Comparison of ENCODE assay signal across 17 cellular contexts in the genomic region with DNA sequence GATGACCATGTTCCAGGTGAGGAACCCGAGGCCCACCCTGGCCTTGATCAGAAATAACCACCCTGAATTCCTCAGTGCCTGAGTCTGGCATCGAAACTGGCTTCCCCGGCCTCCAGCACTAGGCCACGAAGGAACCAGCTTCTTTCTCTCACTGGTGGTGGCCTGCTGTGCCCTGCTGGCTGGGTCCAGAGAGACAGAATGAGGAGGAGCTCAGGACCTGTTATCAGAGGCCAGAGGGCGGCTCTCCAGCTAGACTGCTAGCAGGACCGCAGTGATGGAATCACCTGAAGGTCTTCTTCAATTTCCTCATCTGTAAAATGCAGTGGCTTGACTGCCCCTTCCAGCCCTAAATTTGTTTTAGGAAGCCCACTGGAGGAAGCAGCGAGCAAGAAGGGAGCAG. TPM values are rescaled to one million over a fixed set of nuclear protein-coding genes. Genes with fewer than 3 reads are reported as not detected.
A peak's percentile ranks its signal among the peaks of the same experiment; 100 is the strongest.
DNase-seq lines count a peak whose midpoint lies in the region; ATAC-seq, FAIRE-seq and TF ChIP-seq lines count a peak whose summit lies in the region.
"Had no signal": no experiment of that assay in that cellular context is flagged by ENCODE, and none has a peak within 500 bp of the region (broad histone marks: within the 10 kb centered on the region; RNA-seq: fewer than 3 reads in every experiment).

No MANE protein-coding gene starts in this region.

- peaks cover 6% of the 10 kb centered on the region for H3K4me1 ChIP-seq in IMR-90 (ENCODE audit: control insufficient read depth, insufficient read depth, low read length)
- peaks cover 27% of the 10 kb centered on the region for H3K4me1 ChIP-seq in astrocyte (ENCODE audit: insufficient read depth, low read length)
- H3K4me1 ChIP-seq in mesenchymal stem cell (ENCODE audit: control insufficient read depth, insufficient read depth, low read depth, low read length), result peaks cover 27% of the 10 kb centered on the region
- peaks cover 2 to 73% of the 10 kb centered on the region in 2 donors for H3K4me1 ChIP-seq in thoracic aorta (ENCODE audit: control insufficient read depth in 1 of 2, low read depth in 2 of 2)
- H3K4me1 ChIP-seq in CD4-positive, alpha-beta memory T cell (ENCODE audit: insufficient read depth, low read length), result no peaks in the 10 kb centered on the region
- H3K4me1 ChIP-seq in Peyer's patch, result no peaks in the 10 kb centered on the region
- H3K4me1 ChIP-seq: HAP-1, SJCRH30 had no signal

- no peak overlapping the region for H2AK9ac ChIP-seq in IMR-90 (replicated peaks; ENCODE audit: low read depth, low read length, poor library complexity)

- H2BK12ac ChIP-seq in mesenchymal stem cell (ENCODE audit: low read length in 2 of 2), result no peak overlapping the region

- H2AK5ac ChIP-seq in IMR-90 (ENCODE audit: low read depth, low read length), result no peak overlapping the region
- peak overlapping the region; percentile 69 for H2AK5ac ChIP-seq in mesenchymal stem cell (ENCODE audit: low read length, severe bottlenecking)

- H3K4me3 ChIP-seq in IMR-90 (ENCODE audit: insufficient read depth, low read depth, low read length) (no peak overlapping the region), astrocyte (ENCODE audit: insufficient read depth, low read depth, low read length) (no peak overlapping the region), mesenchymal stem cell (ENCODE audit: insufficient read depth in 1 of 2, low read depth in 1 of 2, low read length in 2 of 2) (no peak overlapping the region), thoracic aorta (peak overlapping the region; percentile 5), Peyer's patch (no peak overlapping the region)
- H3K4me3 ChIP-seq in CD4-positive, alpha-beta memory T cell (ENCODE audit: low read length in 2 of 2), result no peak overlapping the region
- H3K4me3 ChIP-seq: HAP-1, SJCRH30 had no signal

- H3K27ac Mint-ChIP-seq in astrocyte (ENCODE audit: unreplicated experiment), result no peak overlapping the region
- no peak overlapping the region for H3K27ac Mint-ChIP-seq in naive thymus-derived CD8-positive, alpha-beta T cell
- H3K27ac Mint-ChIP-seq in CD4-positive, alpha-beta memory T cell, result no peak overlapping the region
- H3K27ac Mint-ChIP-seq: CD4-positive, CD25-positive, alpha-beta regulatory T cell had no signal

- peaks cover 3% of the 10 kb centered on the region; the same call in 1 of the 2 replicates for H3K9me1 ChIP-seq in IMR-90 (ENCODE audit: insufficient read depth, low read length)

- H3K4me3 Mint-ChIP-seq in astrocyte (ENCODE audit: unreplicated experiment), result no peak overlapping the region
- no peak overlapping the region for H3K4me3 Mint-ChIP-seq in naive thymus-derived CD8-positive, alpha-beta T cell
- H3K4me3 Mint-ChIP-seq in CD4-positive, alpha-beta memory T cell, result no peak overlapping the region
- H3K4me3 Mint-ChIP-seq: CD4-positive, CD25-positive, alpha-beta regulatory T cell had no signal

- H3K9ac ChIP-seq in IMR-90 (ENCODE audit: low read depth, low read length) (no peak overlapping the region), astrocyte (ENCODE audit: low read length) (no peak overlapping the region), mesenchymal stem cell (ENCODE audit: low read length) (no peak overlapping the region)

- no peak overlapping the region for H2BK5ac ChIP-seq in IMR-90 (ENCODE audit: low read depth, low read length, poor library complexity, severe bottlenecking)
- H2BK5ac ChIP-seq in mesenchymal stem cell (ENCODE audit: low read depth, low read length, poor library complexity, severe bottlenecking), result no peak overlapping the region

- H3K14ac ChIP-seq in IMR-90 (replicated peaks; ENCODE audit: low read depth, low read length), result no peak overlapping the region
- no peak overlapping the region for H3K14ac ChIP-seq in mesenchymal stem cell (ENCODE audit: low read length in 2 of 2)

- H3K4ac ChIP-seq in IMR-90 (ENCODE audit: low read depth, low read length) (no peak overlapping the region), mesenchymal stem cell (ENCODE audit: low read depth in 1 of 2, low read length in 2 of 2) (no peak overlapping the region)

- no peaks in the 10 kb centered on the region for H3K9me3 Mint-ChIP-seq in astrocyte (ENCODE audit: unreplicated experiment)
- no peaks in the 10 kb centered on the region for H3K9me3 Mint-ChIP-seq in naive thymus-derived CD8-positive, alpha-beta T cell
- no peaks in the 10 kb centered on the region for H3K9me3 Mint-ChIP-seq in CD4-positive, alpha-beta memory T cell

- TF ChIP-seq POLR2A in IMR-90 (IDR thresholded peaks at IDR 0.05; ENCODE audit: low read depth, low read length) (no peak), Peyer's patch (IDR thresholded peaks at IDR 0.05) (no peak)

- peaks cover 8% of the 10 kb centered on the region for H3K36me3 Mint-ChIP-seq in astrocyte (ENCODE audit: low read depth, unreplicated experiment)
- no peaks in the 10 kb centered on the region for H3K36me3 Mint-ChIP-seq in naive thymus-derived CD8-positive, alpha-beta T cell
- H3K36me3 Mint-ChIP-seq in CD4-positive, alpha-beta memory T cell, result no peaks in the 10 kb centered on the region
- H3K36me3 Mint-ChIP-seq: CD4-positive, CD25-positive, alpha-beta regulatory T cell had no signal

- POLR2A ChIA-PET in IMR-90 (lab: Charles Lee; ENCODE audit: unreplicated experiment), result interaction anchor here (0.5 kb wide), 1 partner anchor 370 kb away, joined by 3 read pairs; no protein-coding TSS in a partner anchor
- POLR2A ChIA-PET in naive thymus-derived CD8-positive, alpha-beta T cell (lab: Charles Lee), result no interaction called here
- POLR2A ChIA-PET in CD4-positive, alpha-beta memory T cell (lab: Charles Lee; ENCODE audit: partially characterized antibody), result no interaction called here

- CTCF ChIA-PET in IMR-90 (lab: Yijun Ruan, JAX), result interaction anchor here (0.9 to 1.6 kb wide), 2 partner anchors 20 to 119 kb away, joined by 3 to 5 read pairs; a partner anchor contains a TSS
- CTCF ChIA-PET in CD4-positive, alpha-beta memory T cell (lab: Charles Lee; ENCODE audit: partially characterized antibody), result no interaction called here

- no peak overlapping the region for H3K27ac ChIP-seq in IMR-90 (ENCODE audit: insufficient read depth, low read length)
- no peak overlapping the region for H3K27ac ChIP-seq in astrocyte (ENCODE audit: low read depth, low read length)
- H3K27ac ChIP-seq in mesenchymal stem cell (ENCODE audit: low read length, poor library complexity, severe bottlenecking), result peak overlapping the region; percentile 68
- H3K27ac ChIP-seq in thoracic aorta, result peak overlapping the region; percentile 2 to 22
- no peak overlapping the region for H3K27ac ChIP-seq in CD4-positive, alpha-beta memory T cell (ENCODE audit: low read depth, low read length)
- no peak overlapping the region for H3K27ac ChIP-seq in Peyer's patch
- H3K27ac ChIP-seq: SJCRH30 had no signal

- peaks cover 33% of the 10 kb centered on the region for H3K79me2 ChIP-seq in astrocyte (ENCODE audit: insufficient read depth, low read length)

- H2AFZ ChIP-seq in IMR-90 (replicated peaks; ENCODE audit: low read length, poor library complexity), result no peak overlapping the region
- no peak overlapping the region for H2AFZ ChIP-seq in astrocyte (ENCODE audit: low read depth, low read length)
- H2AFZ ChIP-seq in mesenchymal stem cell (ENCODE audit: low read depth, low read length), result no peak overlapping the region

- ATAC-seq in IMR-90 (ENCODE audit: low read depth) (no peak), thoracic aorta (ENCODE audit: insufficient number of reproducible peaks, low FRiP score, low read depth) (no peak)
- no peak for ATAC-seq in naive thymus-derived CD8-positive, alpha-beta T cell

- H3K36me3 ChIP-seq in IMR-90 (ENCODE audit: control insufficient read depth, insufficient read depth, low read length), result peaks cover 5% of the 10 kb centered on the region; the same call in 1 of the 2 replicates
- no peaks in the 10 kb centered on the region for H3K36me3 ChIP-seq in astrocyte (ENCODE audit: insufficient read depth, low read length)
- H3K36me3 ChIP-seq in mesenchymal stem cell (ENCODE audit: control insufficient read depth in 1 of 2, insufficient read depth in 2 of 2, low read depth in 1 of 2, low read length in 2 of 2), result peaks cover 0 to 10% of the 10 kb centered on the region in 2 experiments
- no peaks in the 10 kb centered on the region for H3K36me3 ChIP-seq in thoracic aorta
- H3K36me3 ChIP-seq in CD4-positive, alpha-beta memory T cell (ENCODE audit: insufficient read depth, low read length), result no peaks in the 10 kb centered on the region
- no peaks in the 10 kb centered on the region for H3K36me3 ChIP-seq in Peyer's patch
- H3K36me3 ChIP-seq: HAP-1, SJCRH30 had no signal

- no peaks in the 10 kb centered on the region for H3K27me3 ChIP-seq in IMR-90 (ENCODE audit: control insufficient read depth, insufficient read depth, low read length)
- H3K27me3 ChIP-seq in astrocyte (ENCODE audit: insufficient read depth, low read length), result no peaks in the 10 kb centered on the region
- no peaks in the 10 kb centered on the region for H3K27me3 ChIP-seq in mesenchymal stem cell (ENCODE audit: control insufficient read depth in 1 of 2, insufficient read depth in 1 of 2, low read length in 2 of 2)
- H3K27me3 ChIP-seq in thoracic aorta (replicated peaks; ENCODE audit: insufficient read depth), result no peaks in the 10 kb centered on the region
- no peaks in the 10 kb centered on the region for H3K27me3 ChIP-seq in CD4-positive, alpha-beta memory T cell (ENCODE audit: insufficient read depth, low read length)
- no peaks in the 10 kb centered on the region for H3K27me3 ChIP-seq in Peyer's patch
- H3K27me3 ChIP-seq: SJCRH30 had no signal

- H3K18ac ChIP-seq in IMR-90 (ENCODE audit: low read depth, low read length) (no peak overlapping the region), mesenchymal stem cell (ENCODE audit: low read depth in 1 of 2, low read length in 2 of 2) (no peak overlapping the region)

- H2BK20ac ChIP-seq in IMR-90 (ENCODE audit: low read depth, low read length), result no peak overlapping the region

- no peak overlapping the region for H2BK15ac ChIP-seq in IMR-90 (ENCODE audit: low read depth, low read length)
- no peak overlapping the region for H2BK15ac ChIP-seq in mesenchymal stem cell (ENCODE audit: low read depth, poor library complexity, severe bottlenecking)

- no peaks in the 10 kb centered on the region for H3K27me3 Mint-ChIP-seq in astrocyte (ENCODE audit: low read depth, unreplicated experiment)
- H3K27me3 Mint-ChIP-seq in naive thymus-derived CD8-positive, alpha-beta T cell, result peaks cover 0 to 31% (median 7%) of the 10 kb centered on the region in 5 donors
- peaks cover 4 to 7% of the 10 kb centered on the region in 2 donors for H3K27me3 Mint-ChIP-seq in CD4-positive, alpha-beta memory T cell

- no TSS peak for BruUV-seq in IMR-90 (replicated peaks; lab: Mats Ljungman, UMichigan)

- no peak for TF ChIP-seq RAD21 in IMR-90 (IDR thresholded peaks at IDR 0.05; ENCODE audit: low read length)

- H2BK120ac ChIP-seq in IMR-90 (ENCODE audit: low read depth, low read length), result no peak overlapping the region
- no peak overlapping the region for H2BK120ac ChIP-seq in mesenchymal stem cell (ENCODE audit: low read depth, low read length)

- intact Hi-C loops in IMR-90 (cut with micrococcal nuclease), result no loop called here
- intact Hi-C loops in CD4-positive, alpha-beta memory T cell (cut with micrococcal nuclease), result no loop called here

- H4K91ac ChIP-seq in IMR-90 (ENCODE audit: insufficient read depth, low read depth, low read length), result 0 out of 2 replicates have a peak overlapping the region, but pooled peaks have one; percentile 1
- H4K91ac ChIP-seq in mesenchymal stem cell (ENCODE audit: low read length), result no peak overlapping the region

- H4K20me1 ChIP-seq in IMR-90 (ENCODE audit: insufficient read depth, low read length), result peaks cover 3% of the 10 kb centered on the region
- H4K20me1 ChIP-seq in astrocyte (ENCODE audit: insufficient read depth, low read length), result peaks cover 83% of the 10 kb centered on the region

- no peak overlapping the region for H3K56ac ChIP-seq in IMR-90 (ENCODE audit: extremely low read depth, insufficient read depth, low read length)

- dilution Hi-C loops in IMR-90 (cut with HindIII; ENCODE audit: low sequenced_read_pairs, unreplicated experiment), result no loop called here

- no peaks in the 10 kb centered on the region; a peak in 1 of 4 replicates for H3K79me1 ChIP-seq in IMR-90 (ENCODE audit: low read depth in 1 of 2, low read length in 2 of 2)
- peaks cover 43% of the 10 kb centered on the region for H3K79me1 ChIP-seq in mesenchymal stem cell (replicated peaks; ENCODE audit: low read length, poor library complexity, severe bottlenecking)

- no peak overlapping the region for H4K8ac ChIP-seq in IMR-90 (ENCODE audit: low read depth in 2 of 2, low read length in 2 of 2)
- peak overlapping the region; percentile 22 for H4K8ac ChIP-seq in mesenchymal stem cell (ENCODE audit: low read length)

- FAIRE-seq in astrocyte (lab: Jason Lieb, UNC), result no peak

- H3K9me3 ChIP-seq in IMR-90 (ENCODE audit: control insufficient read depth, insufficient read depth, low read length), result no peaks in the 10 kb centered on the region
- no peaks in the 10 kb centered on the region for H3K9me3 ChIP-seq in astrocyte (ENCODE audit: insufficient read depth, low read depth, low read length)
- no peaks in the 10 kb centered on the region for H3K9me3 ChIP-seq in mesenchymal stem cell (ENCODE audit: control insufficient read depth, low read length)
- H3K9me3 ChIP-seq in thoracic aorta, result no peaks in the 10 kb centered on the region
- H3K9me3 ChIP-seq in CD4-positive, alpha-beta memory T cell (ENCODE audit: control insufficient read depth in 1 of 2, low read length in 2 of 2), result no peaks in the 10 kb centered on the region
- no peaks in the 10 kb centered on the region for H3K9me3 ChIP-seq in Peyer's patch
- H3K9me3 ChIP-seq: HAP-1, SJCRH30 had no signal

- in situ Hi-C loops in IMR-90 (cut with MboI; ENCODE audit: low sequenced_read_pairs), result no loop called here

- DNase-seq in IMR-90 (no peak), astrocyte (ENCODE audit: low read depth) (no peak), mesenchymal stem cell (no peak), thoracic aorta (ENCODE audit: low spot score) (no peak), Peyer's patch (no peak), NCI-H524 (lab: John Stamatoyannopoulos, UW) (no peak)
- DNase-seq in naive thymus-derived CD8-positive, alpha-beta T cell, result no peak
- DNase-seq in CD4-positive, alpha-beta memory T cell, result no peak
- DNase-seq: CD4-positive, CD25-positive, alpha-beta regulatory T cell; COR-L47; Karpas-422; MV-4-11; NCI-H1105 treated with DMSO at 0.1 percent for 48 hours; NCI-H2081; NCI-H2171 had no signal

- H3K4me2 ChIP-seq in IMR-90 (ENCODE audit: low read depth, low read length) (no peak overlapping the region), astrocyte (ENCODE audit: low read length) (peak overlapping the region; percentile 61), mesenchymal stem cell (ENCODE audit: low read length, poor library complexity, severe bottlenecking) (no peak overlapping the region)

- 100% methylated on average over 2 of the region's 7 CpGs; no CpG with 5 or more reads in 1 of the 2 experiments for WGBS in IMR-90 (ENCODE audit: extremely low coverage in 2 of 2, insufficient read length in 1 of 2), 2 experiments
- WGBS in mesenchymal stem cell, result 99% methylated on average over 7 of the region's 7 CpGs

- H3K23ac ChIP-seq in IMR-90 (ENCODE audit: low read depth, low read length) (no peak overlapping the region), mesenchymal stem cell (ENCODE audit: low read length in 2 of 2) (no peak overlapping the region)

- peaks cover 65% of the 10 kb centered on the region for H3K4me1 Mint-ChIP-seq in astrocyte (ENCODE audit: low read depth, unreplicated experiment)
- H3K4me1 Mint-ChIP-seq in naive thymus-derived CD8-positive, alpha-beta T cell, result peaks cover 0 to 3% (median under 1%) of the 10 kb centered on the region in 4 donors
- H3K4me1 Mint-ChIP-seq in CD4-positive, alpha-beta memory T cell, result no peaks in the 10 kb centered on the region
- H3K4me1 Mint-ChIP-seq: CD4-positive, CD25-positive, alpha-beta regulatory T cell had no signal

- no peak for TF ChIP-seq CTCF in IMR-90 (conservative IDR thresholded peaks at IDR 0.05; ENCODE audit: low read depth, low read length)
- TF ChIP-seq CTCF in astrocyte (IDR thresholded peaks at IDR 0.05; ENCODE audit: insufficient read depth, low read depth, low read length), result no peak
- no peak for TF ChIP-seq CTCF in thoracic aorta (IDR thresholded peaks at IDR 0.05)
- no peak for TF ChIP-seq CTCF in Peyer's patch (IDR thresholded peaks at IDR 0.05)

- H4K5ac ChIP-seq in IMR-90 (ENCODE audit: low read depth, low read length), result no peak overlapping the region

RNA-seq across cellular contexts. Expression of a gene that starts 20.5 kb away (rescaled TPM):
- total RNA-seq in IMR-90 (2012; rRNA removed) (8.1 and 10.0 TPM in 2 replicates), astrocyte (38.3 and 40.5 TPM in 2 replicates), thoracic aorta (10 to 100 TPM; 41.2 to 51.8 TPM), Peyer's patch (1 to 10 TPM; 1.2 to 7.4 (median 4.7) TPM)
- 4.4 and 4.5 TPM in 2 replicates for polyA plus RNA-seq in IMR-90 (2012; rRNA removed)
- polyA plus RNA-seq in IMR-90 (2012; cell fraction: cytosol; rRNA removed), result 1.6 and 3.2 TPM in 2 replicates
- polyA plus RNA-seq in IMR-90 (2012; cell fraction: nucleus; rRNA removed; ENCODE audit: low replicate concordance), result 1.6 and 2.6 TPM in 2 replicates
- 17.0 TPM for polyA plus RNA-seq in mesenchymal stem cell (2013, experiment 1 of 2)
- 16.8 TPM for polyA plus RNA-seq in mesenchymal stem cell (2013, experiment 2 of 2)
- total RNA-seq in naive thymus-derived CD8-positive, alpha-beta T cell, result under 1 TPM; 0.44 to 0.80 TPM
- not detected for polyA plus RNA-seq in naive thymus-derived CD8-positive, alpha-beta T cell
- total RNA-seq in CD4-positive, alpha-beta memory T cell, result not detected
- polyA plus RNA-seq in CD4-positive, alpha-beta memory T cell, result not detected
- total RNA-seq: CD4-positive, CD25-positive, alpha-beta regulatory T cell had no signal
- polyA plus RNA-seq: CD4-positive, CD25-positive, alpha-beta regulatory T cell had no signal

Comparison
In these comparisons a context has a peak if more than half of its experiments do, and no peak if none do; other contexts are left out.
1. H3K27ac ChIP-seq: peak in mesenchymal stem cell (single experiment) and thoracic aorta (2 of 2); none in IMR-90 (single experiment), astrocyte (single experiment), CD4-positive, alpha-beta memory T cell (single experiment) and Peyer's patch (0 of 4).